In genomic region chr21:42222821-42223390, GRCh38 we compare ENCODE assay signal across 27 cellular contexts. TPM values are rescaled to one million over a fixed set of nuclear protein-coding genes. Genes with fewer than 3 reads are reported as not detected.
DNase-seq lines count a peak whose midpoint lies in the region; ATAC-seq and TF ChIP-seq lines count a peak whose summit lies in the region.
"Had no signal": no experiment of that assay in that cellular context is flagged by ENCODE, and none has a peak within 500 bp of the region (broad histone marks: within the 10 kb centered on the region; RNA-seq: fewer than 3 reads in every experiment).

No MANE protein-coding gene starts in this region.

- WGBS in spleen, 5 donors = 86 to 90% (median 88%) methylated on average over 9 of the region's 9 CpGs

- H3K79me2 ChIP-seq in Loucy (ENCODE audit: insufficient read depth, low read length) = peaks cover 92% of the 10 kb centered on the region

- no peak for TF ChIP-seq POLR2A in spleen (IDR thresholded peaks at IDR 0.05)

- no peaks in the 10 kb centered on the region for H3K27me3 Mint-ChIP-seq in activated CD8-positive, alpha-beta memory T cell treated with anti-CD3 and anti-CD28 coated beads, Interleukin-2, amount 10 ng/mL, durations not matched to agents 7 days and 5 days
- peaks cover 69% of the 10 kb centered on the region for H3K27me3 Mint-ChIP-seq in Calu3 (ENCODE audit: unreplicated experiment)

- H3K27me3 ChIP-seq in Loucy (ENCODE audit: insufficient read depth, low read length, poor library complexity, severe bottlenecking) = no peaks in the 10 kb centered on the region
- peaks cover 0 to 23% (median 5%) of the 10 kb centered on the region in 7 donors for H3K27me3 ChIP-seq in spleen (replicated peaks in 1 of 7)
- H3K27me3 ChIP-seq: right lobe of liver had no signal

- no peak overlapping the region for H2AFZ ChIP-seq in Loucy (ENCODE audit: low read length)

- H3K9ac ChIP-seq in Loucy (ENCODE audit: low read depth, low read length, poor library complexity, severe bottlenecking) = peak overlapping the region; percentile 86
- H3K9ac ChIP-seq: KMS-11 had no signal

- H3K9me3 ChIP-seq in Loucy (ENCODE audit: insufficient read depth, low read depth, low read length) (no peaks in the 10 kb centered on the region), spleen (no peaks in the 10 kb centered on the region)
- H3K9me3 ChIP-seq: body of pancreas, Caco-2, neutrophil, right lobe of liver, thoracic aorta had no signal

- H3K36me3 ChIP-seq in Loucy (ENCODE audit: insufficient read depth, low read length) (peaks cover 14% of the 10 kb centered on the region; the same call in 1 of the 2 replicates), spleen (peaks cover 0 to 54% (median 15%) of the 10 kb centered on the region in 6 donors)
- H3K36me3 ChIP-seq: right lobe of liver, thoracic aorta had no signal

- CTCF ChIA-PET in activated CD8-positive, alpha-beta memory T cell treated with anti-CD3 and anti-CD28 coated beads, Interleukin-2, amount 10 ng/mL, durations not matched to agents 7 days and 5 days (lab: Charles Lee) = no interaction called here
- CTCF ChIA-PET in Calu3 (lab: Charles Lee) = no interaction called here

- peaks cover 14% of the 10 kb centered on the region for H4K20me1 ChIP-seq in Loucy (ENCODE audit: insufficient read depth, low read length, poor library complexity, severe bottlenecking)

- H3K4me2 ChIP-seq in Loucy (ENCODE audit: low read depth, low read length, poor library complexity, severe bottlenecking) = peak overlapping the region; percentile 92
- H3K4me2 ChIP-seq: KMS-11 had no signal

- peaks cover 20% of the 10 kb centered on the region for H3K36me3 Mint-ChIP-seq in activated CD8-positive, alpha-beta memory T cell treated with anti-CD3 and anti-CD28 coated beads, Interleukin-2, amount 10 ng/mL, durations not matched to agents 7 days and 5 days
- H3K36me3 Mint-ChIP-seq in Calu3 (ENCODE audit: insufficient read depth, unreplicated experiment) = peaks cover 5% of the 10 kb centered on the region

- no peak overlapping the region for H3K27ac Mint-ChIP-seq in activated CD8-positive, alpha-beta memory T cell treated with anti-CD3 and anti-CD28 coated beads, Interleukin-2, amount 10 ng/mL, durations not matched to agents 7 days and 5 days
- H3K27ac Mint-ChIP-seq in Calu3 (ENCODE audit: unreplicated experiment) = no peak overlapping the region
- H3K27ac Mint-ChIP-seq: activated CD4-positive, alpha-beta memory T cell treated with anti-CD3 and anti-CD28 coated beads, Interleukin-2, amount 10 ng/mL, durations not matched to agents 7 days and 5 days; progenitor cell of endocrine pancreas had no signal

- TF ChIP-seq CTCF in Loucy (conservative IDR thresholded peaks at IDR 0.05; ENCODE audit: low read length) (0 out of 2 replicates have a peak, but pooled peaks have one; percentile 20), Calu3 (IDR thresholded peaks at IDR 0.05; ENCODE audit: unreplicated experiment) (no peak), spleen (IDR thresholded peaks at IDR 0.05 in 8 of 11, conservative IDR thresholded peaks at IDR 0.05 in 3 of 11) (no peak)

- no peaks in the 10 kb centered on the region for H3K9me2 ChIP-seq in Loucy (replicated peaks; ENCODE audit: low read depth, low read length)

- peak; percentile 35 for DNase-seq in activated CD8-positive, alpha-beta memory T cell treated with anti-CD3 and anti-CD28 coated beads, Interleukin-2, amount 50 U/mL, for 48 hours
- DNase-seq in activated CD8-positive, alpha-beta memory T cell treated with anti-CD3 and anti-CD28 coated beads, Interleukin-2, amount 10 ng/mL, durations not matched to agents 7 days and 5 days = no peak
- DNase-seq in islet precursor cell (peak; percentile 19), Calu3 (no peak), spleen (no peak)
- DNase-seq in stimulated activated CD8-positive, alpha-beta memory T cell treated with anti-CD3 and anti-CD28 coated beads, Interleukin-4, amount 100 ng/mL, for 48 hours = peak; percentile 18
- DNase-seq: activated CD4-positive, alpha-beta memory T cell treated with anti-CD3 and anti-CD28 coated beads, Interleukin-2, amount 10 ng/mL, durations not matched to agents 7 days and 5 days; activated CD4-positive, alpha-beta T cell treated with anti-CD3 and anti-CD28 coated beads for 1 hour; activated effector memory CD4-positive, alpha-beta T cell treated with anti-CD3 and anti-CD28 coated beads, Interleukin-2, amount 50 U/mL, for 16 hours; Caco-2; cerebellar nuclear complex; DMS79; HCEC 1CT; kidney; NCI-H1436 treated with DMSO at 0.1 percent for 48 hours; NCI-H345; stimulated activated CD4-positive, alpha-beta T cell treated with anti-CD3 and anti-CD28 coated beads, Interleukin-15, amount 100 ng/mL, for 24 hours; stimulated activated naive CD4-positive, alpha-beta T cell treated with Interleukin-2 at 50 U/mL for 16 hours had no signal

- H3K4me3 ChIP-seq in Loucy (ENCODE audit: low read length, poor library complexity, severe bottlenecking) (peak overlapping the region; percentile 86), spleen (no peak overlapping the region)
- H3K4me3 ChIP-seq: body of pancreas, right lobe of liver, thoracic aorta had no signal

- H3K4me1 Mint-ChIP-seq in activated CD8-positive, alpha-beta memory T cell treated with anti-CD3 and anti-CD28 coated beads, Interleukin-2, amount 10 ng/mL, durations not matched to agents 7 days and 5 days = peaks cover 24% of the 10 kb centered on the region
- peaks cover 9% of the 10 kb centered on the region for H3K4me1 Mint-ChIP-seq in Calu3 (ENCODE audit: low read depth, unreplicated experiment)

- H3F3A ChIP-seq in Loucy (ENCODE audit: low read depth) = no peaks in the 10 kb centered on the region

- no peak overlapping the region for H3K4me3 Mint-ChIP-seq in activated CD8-positive, alpha-beta memory T cell treated with anti-CD3 and anti-CD28 coated beads, Interleukin-2, amount 10 ng/mL, durations not matched to agents 7 days and 5 days
- H3K4me3 Mint-ChIP-seq in Calu3 (ENCODE audit: low read depth, unreplicated experiment) = no peak overlapping the region
- H3K4me3 Mint-ChIP-seq: activated CD4-positive, alpha-beta memory T cell treated with anti-CD3 and anti-CD28 coated beads, Interleukin-2, amount 10 ng/mL, durations not matched to agents 7 days and 5 days had no signal

- peak overlapping the region in 1 of 8 donors; percentile 92 for H3K27ac ChIP-seq in spleen
- H3K27ac ChIP-seq: body of pancreas, KMS-11, neutrophil, right lobe of liver, thoracic aorta had no signal

- intact Hi-C loops in Calu3 (cut with micrococcal nuclease; ENCODE audit: unreplicated experiment) (no loop called here), spleen (cut with DNase I; ENCODE audit: low total_unique reads) (no loop called here)

- no peak for ATAC-seq in activated CD8-positive, alpha-beta memory T cell treated with anti-CD3 and anti-CD28 coated beads, Interleukin-2, amount 10 ng/mL, durations not matched to agents 7 days and 5 days
- no peak for ATAC-seq in HG03025 (IDR thresholded peaks at IDR 0.05; ENCODE audit: low FRiP score, unreplicated experiment)
- ATAC-seq: body of pancreas, right lobe of liver had no signal

- BruUV-seq in Calu3 (replicated peaks; lab: Mats Ljungman, UMichigan) = no TSS peak

- H3K9me3 Mint-ChIP-seq in activated CD8-positive, alpha-beta memory T cell treated with anti-CD3 and anti-CD28 coated beads, Interleukin-2, amount 10 ng/mL, durations not matched to agents 7 days and 5 days (ENCODE audit: low read depth) = no peaks in the 10 kb centered on the region
- no peaks in the 10 kb centered on the region for H3K9me3 Mint-ChIP-seq in Calu3 (ENCODE audit: low read depth, unreplicated experiment)

- H3K4me1 ChIP-seq in Loucy (ENCODE audit: insufficient read depth, low read length, poor library complexity, severe bottlenecking) (peaks cover 75% of the 10 kb centered on the region), spleen (peaks cover 18 to 83% (median 63%) of the 10 kb centered on the region in 6 donors)
- H3K4me1 ChIP-seq: Caco-2 had no signal

RNA-seq across cellular contexts. Expression of gene ABCG1, which starts 4.0 kb away (rescaled TPM):
- total RNA-seq in activated CD8-positive, alpha-beta memory T cell treated with anti-CD3 and anti-CD28 coated beads, Interleukin-2, amount 10 ng/mL, durations not matched to agents 7 days and 5 days = 10 to 100 TPM in 1 of 2 experiments, 1 to 10 TPM in 1; 6.7 to 13.2 TPM
- 0.19 and 0.29 TPM in 2 replicates for total RNA-seq in Calu3 (2022)
- 100 to 1,000 TPM in 5 of 7 donors, 10 to 100 TPM in 2; 76.7 to 143 (median 103) TPM for total RNA-seq in spleen
- polyA plus RNA-seq in spleen = 10 to 100 TPM; 14.6 to 17.0 (median 15.6) TPM
- total RNA-seq: Caco-2, RPMI7951 had no signal

Comparison
In these comparisons a context has a peak if more than half of its experiments do, and no peak if none do; other contexts are left out.
1. DNase-seq: peak in activated CD8-positive, alpha-beta memory T cell treated with anti-CD3 and anti-CD28 coated beads, Interleukin-2, amount 50 U/mL, for 48 hours (single experiment), islet precursor cell (single experiment) and stimulated activated CD8-positive, alpha-beta memory T cell treated with anti-CD3 and anti-CD28 coated beads, Interleukin-4, amount 100 ng/mL, for 48 hours (single experiment); none in activated CD8-positive, alpha-beta memory T cell treated with anti-CD3 and anti-CD28 coated beads, Interleukin-2, amount 10 ng/mL, durations not matched to agents 7 days and 5 days (single experiment), Calu3 (single experiment) and spleen (single experiment).
2. RNA of gene ABCG1, which starts 4.0 kb away (total RNA-seq): 76.7 to 143 TPM in spleen; 6.7 to 13.2 TPM in activated CD8-positive, alpha-beta memory T cell treated with anti-CD3 and anti-CD28 coated beads, Interleukin-2, amount 10 ng/mL, durations not matched to agents 7 days and 5 days and 0.19 to 0.29 TPM in Calu3; every median in the first group is over 4 times any median in the second.